8 cellular contexts compared by ENCODE assay signal in the genomic region with DNA sequence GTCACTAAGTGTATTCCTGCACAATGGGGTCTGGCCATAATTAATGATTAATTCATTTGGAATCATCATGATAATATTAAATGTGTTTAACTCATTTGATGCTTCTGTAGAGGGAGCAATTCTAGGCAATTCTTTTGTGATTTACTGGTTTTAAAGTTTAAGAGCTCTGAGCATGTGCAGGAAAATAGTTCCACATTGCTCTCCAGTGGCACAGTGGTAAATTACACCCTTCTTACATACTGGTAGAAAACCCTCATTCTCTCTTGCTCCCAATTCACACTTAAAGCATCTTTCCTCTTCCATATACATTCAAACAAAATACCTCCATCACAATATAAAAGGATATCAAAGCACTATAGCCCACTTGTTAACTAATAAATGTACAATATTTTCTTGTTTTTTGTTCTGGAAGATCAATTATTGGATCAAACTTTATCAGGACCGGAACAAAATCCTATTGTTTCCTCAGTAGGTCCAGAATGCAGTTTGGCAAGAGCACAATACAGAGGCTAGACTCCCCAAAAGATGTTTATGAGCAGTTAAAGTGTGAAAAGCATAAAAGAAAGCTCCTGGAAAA.
A peak's percentile ranks its signal among the peaks of the same experiment; 100 is the strongest.
DNase-seq lines count a peak whose midpoint lies in the region; ATAC-seq lines count a peak whose summit lies in the region.

No MANE protein-coding gene starts in this region.

- in situ Hi-C loops in SK-MEL-5 (cut with HindIII; ENCODE audit: low pct_unique_long_range_greater_than_20kb, low sequenced_read_pairs): no loop called here

- H3K27me3 Mint-ChIP-seq in T-cell: no peaks in the 10 kb centered on the region

- CTCF ChIA-PET in T-cell (lab: Charles Lee): no interaction called here

- ATAC-seq in T-cell (replicated peaks in 1 of 4): no peak

- H3K9me3 Mint-ChIP-seq in T-cell: peaks cover 0 to 1% (median 0%) of the 10 kb centered on the region in 3 donors

- H3K36me3 Mint-ChIP-seq in T-cell: no peaks in the 10 kb centered on the region

- DNase-seq in NCI-H2171 treated with DMSO at 0.1 percent for 48 hours (lab: John Stamatoyannopoulos, UW) (peak; percentile 75), NCI-H2171 (lab: John Stamatoyannopoulos, UW) (no peak), HT1080 (ENCODE audit: low read depth) (peak; percentile 57), SK-MEL-5 (ENCODE audit: low read depth, low spot score) (peak; percentile 43), inferior parietal cortex (ENCODE audit: extremely low spot score) (peak; percentile 64), T-cell (no peak)
- no peak for DNase-seq in effector CD4-positive, alpha-beta T cell
- no peak for DNase-seq in activated CD4-positive, CD25-positive, alpha-beta regulatory T cell (lab: John Stamatoyannopoulos, UW)

- POLR2A ChIA-PET in T-cell (lab: Charles Lee): no interaction called here

- H3K4me1 Mint-ChIP-seq in T-cell: no peaks in the 10 kb centered on the region

- no peak overlapping the region for H3K27ac Mint-ChIP-seq in T-cell

- H3K4me3 Mint-ChIP-seq in T-cell: no peak overlapping the region

Comparison
In these comparisons a context has a peak if more than half of its experiments do, and no peak if none do; other contexts are left out.
1. DNase-seq: peak in NCI-H2171 treated with DMSO at 0.1 percent for 48 hours (single experiment), HT1080 (single experiment), SK-MEL-5 (single experiment) and inferior parietal cortex (single experiment); none in NCI-H2171 (single experiment), T-cell (0 of 34), effector CD4-positive, alpha-beta T cell (single experiment) and activated CD4-positive, CD25-positive, alpha-beta regulatory T cell (0 of 4).